8 cellular contexts compared by ENCODE assay signal in the genomic region with DNA sequence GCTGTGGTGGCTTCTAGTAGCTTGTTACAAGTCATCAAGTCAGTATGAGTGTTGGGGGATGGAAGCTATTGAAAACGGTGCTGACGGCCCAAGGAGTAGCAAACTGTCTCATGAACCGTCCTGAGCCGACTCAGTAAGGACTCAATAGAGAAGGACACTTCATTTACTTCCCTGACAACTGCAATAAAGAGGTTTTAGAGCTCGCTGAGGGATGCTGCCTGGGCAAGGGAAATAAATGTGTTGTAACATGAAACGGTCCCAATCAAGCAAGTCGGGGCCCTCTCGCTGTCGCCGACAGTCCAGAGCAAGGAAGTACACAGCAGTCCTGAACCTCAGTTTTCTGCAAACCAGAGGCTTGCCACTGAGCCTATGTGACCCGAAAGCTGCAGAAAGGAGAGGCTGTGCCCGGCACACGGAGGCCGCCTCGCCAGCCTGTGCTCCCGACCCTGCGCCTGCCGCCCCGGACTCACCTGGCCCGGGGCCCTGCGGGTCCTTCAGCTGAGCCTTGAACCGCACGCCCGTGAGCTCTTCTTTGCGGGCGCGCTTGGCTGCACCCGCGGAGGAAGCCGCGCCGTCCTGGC. TPM values are rescaled to one million over a fixed set of nuclear protein-coding genes. Genes with fewer than 3 reads are reported as not detected.
DNase-seq lines count a peak whose midpoint lies in the region; ATAC-seq, FAIRE-seq and TF ChIP-seq lines count a peak whose summit lies in the region.

No MANE protein-coding gene starts in this region.

- DNase-seq in glutamatergic neuron, result no peak
- no peak for DNase-seq in sigmoid colon
- DNase-seq in GM19239 (ENCODE audit: insufficient read length, low spot score), result no peak

- no peaks in the 10 kb centered on the region for H3K27me3 ChIP-seq in sigmoid colon

- peak overlapping the region; percentile 21 to 87 (median 84) for H3K27ac ChIP-seq in sigmoid colon

- peak overlapping the region; percentile 86 for H3K4me3 Mint-ChIP-seq in glutamatergic neuron (ENCODE audit: unreplicated experiment)

- peak; percentile 40 for ATAC-seq in GM18498 (IDR thresholded peaks at IDR 0.05; ENCODE audit: unreplicated experiment)
- ATAC-seq in HG02981 (IDR thresholded peaks at IDR 0.05; ENCODE audit: unreplicated experiment), result peak; percentile 35
- ATAC-seq in GM21786 (IDR thresholded peaks at IDR 0.05; ENCODE audit: unreplicated experiment), result no peak
- no peak for ATAC-seq in HG02970 (IDR thresholded peaks at IDR 0.05; ENCODE audit: low FRiP score, unreplicated experiment)

- peak overlapping the region; percentile 94 for H3K4me3 ChIP-seq in WI38 (ENCODE audit: low read depth, low read length)
- H3K4me3 ChIP-seq in sigmoid colon, result peak overlapping the region; percentile 76 to 96 (median 86)

- intact Hi-C loops in sigmoid colon (cut with DNase I), result loop anchor here (5.0 kb wide), 1 partner anchor 220 kb away; the partner anchor contains the start of gene CFAP298

- peaks cover 3% of the 10 kb centered on the region for H3K9me3 Mint-ChIP-seq in glutamatergic neuron (ENCODE audit: unreplicated experiment)

- TF ChIP-seq EP300 in sigmoid colon (IDR thresholded peaks at IDR 0.05), result no peak

- no peaks in the 10 kb centered on the region for H3K4me1 Mint-ChIP-seq in glutamatergic neuron (ENCODE audit: low read depth, unreplicated experiment)

- no peaks in the 10 kb centered on the region for H3K36me3 ChIP-seq in sigmoid colon

- H3K27ac Mint-ChIP-seq in glutamatergic neuron (ENCODE audit: unreplicated experiment), result no peak overlapping the region

- WGBS in sigmoid colon, 2 donors, result 0% methylated on average over 32 of the region's 32 CpGs

- no peaks in the 10 kb centered on the region for H3K27me3 Mint-ChIP-seq in glutamatergic neuron (ENCODE audit: unreplicated experiment)

- no peak for TF ChIP-seq POLR2A in sigmoid colon (IDR thresholded peaks at IDR 0.05)

- peaks cover 0 to 37% (median 17%) of the 10 kb centered on the region in 4 donors for H3K4me1 ChIP-seq in sigmoid colon

- no peak for FAIRE-seq in GM19239 (lab: Jason Lieb, UNC)

- TF ChIP-seq CTCF in WI38 (IDR thresholded peaks at IDR 0.05; ENCODE audit: low read depth, low read length) (no peak), glutamatergic neuron (IDR thresholded peaks at IDR 0.05; ENCODE audit: partially characterized antibody, unreplicated experiment) (no peak), sigmoid colon (IDR thresholded peaks at IDR 0.05) (no peak)

- H3K36me3 Mint-ChIP-seq in glutamatergic neuron (ENCODE audit: unreplicated experiment), result peaks cover 6% of the 10 kb centered on the region

- H3K9me3 ChIP-seq in sigmoid colon, result no peaks in the 10 kb centered on the region

RNA-seq across cellular contexts. Expression of gene URB1, which starts 0.4 kb away (rescaled TPM):
- total RNA-seq in glutamatergic neuron (ENCODE audit: unreplicated experiment), result 15.5 TPM
- 10 to 100 TPM in 3 of 4 donors, 1 to 10 TPM in 1; 7.5 to 16.7 (median 11.5) TPM for total RNA-seq in sigmoid colon
- 1 to 10 TPM in 1 of 3 donors, under 1 TPM in 2; 0.60 to 7.1 (median 0.69) TPM for polyA plus RNA-seq in sigmoid colon

RNA-seq across cellular contexts. Expression of gene EVA1C, which starts 20.1 kb away (rescaled TPM):
- 2.5 TPM for total RNA-seq in glutamatergic neuron (ENCODE audit: unreplicated experiment)
- 10 to 100 TPM; 32.1 to 53.8 (median 41.2) TPM for total RNA-seq in sigmoid colon
- polyA plus RNA-seq in sigmoid colon, result 10 to 100 TPM in 1 of 3 donors, 1 to 10 TPM in 2; 3.5 to 10.8 (median 6.0) TPM

Comparison
In these comparisons a context has a peak if more than half of its experiments do, and no peak if none do; other contexts are left out.
1. ATAC-seq: peak in GM18498 (single experiment) and HG02981 (single experiment); none in GM21786 (single experiment) and HG02970 (single experiment).